ENCODE assay signal across 13 cellular contexts in the genomic region with DNA sequence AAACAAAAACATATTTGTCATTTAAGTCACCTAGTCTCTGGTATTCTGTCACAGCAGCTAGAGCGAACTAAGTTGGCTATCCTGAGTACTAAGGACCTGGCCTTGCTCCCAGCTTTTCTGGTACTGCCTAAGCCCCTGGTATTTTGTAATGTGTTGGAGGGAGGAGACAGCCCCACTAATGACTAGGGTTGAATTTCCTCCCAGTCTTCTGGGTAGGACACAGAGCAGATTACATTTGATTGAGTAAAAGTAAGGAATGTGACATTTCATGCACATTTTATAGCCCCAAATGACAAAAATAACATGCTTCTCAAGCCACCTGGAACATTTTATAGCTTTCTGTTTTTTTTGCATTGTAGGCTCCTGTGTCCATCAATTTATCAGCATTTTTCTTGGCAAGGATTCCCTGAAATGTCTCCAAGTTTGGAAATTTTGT. TPM values are rescaled to one million over a fixed set of nuclear protein-coding genes. Genes with fewer than 3 reads are reported as not detected.
DNase-seq lines count a peak whose midpoint lies in the region; ATAC-seq and TF ChIP-seq lines count a peak whose summit lies in the region.
"Had no signal": no experiment of that assay in that cellular context is flagged by ENCODE, and none has a peak within 500 bp of the region (broad histone marks: within the 10 kb centered on the region; RNA-seq: fewer than 3 reads in every experiment).

No MANE protein-coding gene starts in this region.

- TF ChIP-seq CTCF in thyroid gland (IDR thresholded peaks at IDR 0.05) = no peak

- H3K27ac Mint-ChIP-seq in activated naive CD4-positive, alpha-beta T cell treated with anti-CD3 and anti-CD28 coated beads, Interleukin-2, amount 10 ng/mL, durations not matched to agents 7 days and 5 days = no peak overlapping the region

- no peaks in the 10 kb centered on the region for H3K9me3 Mint-ChIP-seq in activated naive CD4-positive, alpha-beta T cell treated with anti-CD3 and anti-CD28 coated beads, Interleukin-2, amount 10 ng/mL, durations not matched to agents 7 days and 5 days
- H3K9me3 Mint-ChIP-seq: natural killer cell treated with Interleukin-12 subunit alpha and Interleukin-12 subunit beta and Interleukin-15 and Interleukin-18, amount 100 ng/mL, for 72 hours had no signal

- H3K27me3 Mint-ChIP-seq in activated naive CD4-positive, alpha-beta T cell treated with anti-CD3 and anti-CD28 coated beads, Interleukin-2, amount 10 ng/mL, durations not matched to agents 7 days and 5 days = peaks cover 15% of the 10 kb centered on the region
- H3K27me3 Mint-ChIP-seq: natural killer cell treated with Interleukin-12 subunit alpha and Interleukin-12 subunit beta and Interleukin-15 and Interleukin-18, amount 100 ng/mL, for 72 hours had no signal

- no peak overlapping the region for H3K4me3 Mint-ChIP-seq in activated naive CD4-positive, alpha-beta T cell treated with anti-CD3 and anti-CD28 coated beads, Interleukin-2, amount 10 ng/mL, durations not matched to agents 7 days and 5 days
- H3K4me3 Mint-ChIP-seq: natural killer cell treated with Interleukin-12 subunit alpha and Interleukin-12 subunit beta and Interleukin-15 and Interleukin-18, amount 100 ng/mL, for 72 hours had no signal

- H3K4me3 ChIP-seq in thyroid gland (replicated peaks in 1 of 3) = no peak overlapping the region

- ATAC-seq in HG03565 (IDR thresholded peaks at IDR 0.05; ENCODE audit: unreplicated experiment) = no peak
- ATAC-seq: natural killer cell treated with Interleukin-12 subunit alpha and Interleukin-12 subunit beta and Interleukin-15 and Interleukin-18, amount 100 ng/mL, for 72 hours had no signal

- intact Hi-C loops in thyroid gland (cut with DNase I) = loop anchor here (10.0 kb wide), 1 partner anchor 248 kb away; no protein-coding TSS in a partner anchor

- TF ChIP-seq POLR2A in thyroid gland (IDR thresholded peaks at IDR 0.05) = peak in 1 of 2 donors; percentile 14

- H3K27ac ChIP-seq in caudate nucleus (ENCODE audit: low read depth, low read length) (peak overlapping the region; percentile 36), thyroid gland (peak overlapping the region; percentile 23 to 76 (median 72))
- H3K27ac ChIP-seq: epithelial cell of prostate had no signal

- H3K4me1 Mint-ChIP-seq in activated naive CD4-positive, alpha-beta T cell treated with anti-CD3 and anti-CD28 coated beads, Interleukin-2, amount 10 ng/mL, durations not matched to agents 7 days and 5 days = peaks cover 35% of the 10 kb centered on the region

- WGBS in thyroid gland, 2 donors = 22 to 31% methylated on average over 1 of the region's 1 CpG

- peaks cover 17 to 41% of the 10 kb centered on the region in 2 donors for H3K4me1 ChIP-seq in thyroid gland

- CTCF ChIA-PET in activated naive CD4-positive, alpha-beta T cell treated with anti-CD3 and anti-CD28 coated beads, Interleukin-2, amount 10 ng/mL, durations not matched to agents 7 days and 5 days (lab: Charles Lee) = interaction anchor here (1.0 to 11.2 kb wide), 3 partner anchors 14 to 79 kb away, joined by 3 to 174 read pairs (median 4); a partner anchor contains a TSS

- H3K36me3 Mint-ChIP-seq in activated naive CD4-positive, alpha-beta T cell treated with anti-CD3 and anti-CD28 coated beads, Interleukin-2, amount 10 ng/mL, durations not matched to agents 7 days and 5 days = peaks cover 1% of the 10 kb centered on the region
- H3K36me3 Mint-ChIP-seq: natural killer cell treated with Interleukin-12 subunit alpha and Interleukin-12 subunit beta and Interleukin-15 and Interleukin-18, amount 100 ng/mL, for 72 hours had no signal

- H3K36me3 ChIP-seq in thyroid gland = no peaks in the 10 kb centered on the region

- DNase-seq in H4 (ENCODE audit: low spot score) = peak; percentile 67
- peak in 6 of 61 donors; percentile 1 to 53 (median 4) for DNase-seq in caudate nucleus (lab: John Stamatoyannopoulos, UW)
- DNase-seq in iris pigment epithelial cell (ENCODE audit: low read depth) = peak; percentile 77
- peak; percentile 82 to 88 for DNase-seq in thyroid gland
- no peak for DNase-seq in activated naive CD4-positive, alpha-beta T cell treated with anti-CD3 and anti-CD28 coated beads, Interleukin-2, amount 10 ng/mL, durations not matched to agents 7 days and 5 days
- DNase-seq in islet precursor cell = no peak
- DNase-seq in NCI-H1436 (lab: John Stamatoyannopoulos, UW) = no peak
- DNase-seq: activated T-cell treated with anti-CD3 and anti-CD28 coated beads for 4 hours, MM.1S, SIG-M5 had no signal

- H3K27me3 ChIP-seq in thyroid gland = no peaks in the 10 kb centered on the region

- no peaks in the 10 kb centered on the region for H3K9me3 ChIP-seq in thyroid gland

RNA-seq across cellular contexts. Expression of a gene that starts 47.9 kb away (rescaled TPM):
- 16.0 and 30.1 TPM in 2 replicates for total RNA-seq in H4 (2014; rRNA removed; shearing (Covaris generic))
- 100 to 1,000 TPM in 3 of 4 donors, 10 to 100 TPM in 1; 93.4 to 207 (median 131) TPM for total RNA-seq in thyroid gland

Comparison
In these comparisons a context has a peak if more than half of its experiments do, and no peak if none do; other contexts are left out.
1. DNase-seq: peak in H4 (single experiment), iris pigment epithelial cell (single experiment) and thyroid gland (2 of 2); none in activated naive CD4-positive, alpha-beta T cell treated with anti-CD3 and anti-CD28 coated beads, Interleukin-2, amount 10 ng/mL, durations not matched to agents 7 days and 5 days (single experiment), islet precursor cell (single experiment) and NCI-H1436 (single experiment).